ENCODE assay signal across 10 cellular contexts in genomic region chr17:78416311-78416711, GRCh38. TPM values are rescaled to one million over a fixed set of nuclear protein-coding genes. Genes with fewer than 3 reads are reported as not detected.
A peak's percentile ranks its signal among the peaks of the same experiment; 100 is the strongest.
DNase-seq lines count a peak whose midpoint lies in the region; ATAC-seq, FAIRE-seq and TF ChIP-seq lines count a peak whose summit lies in the region.
"Had no signal": no experiment of that assay in that cellular context is flagged by ENCODE, and none has a peak within 500 bp of the region (broad histone marks: within the 10 kb centered on the region; RNA-seq: fewer than 3 reads in every experiment).

No MANE protein-coding gene starts in this region.

- no peak overlapping the region for H2AFZ ChIP-seq in ACC112 (ENCODE audit: low read length, unreplicated experiment)

- peak overlapping the region; percentile 75 for H3K27ac Mint-ChIP-seq in nephron progenitor cell

- H3K4me1 Mint-ChIP-seq in nephron progenitor cell = peaks cover 72% of the 10 kb centered on the region

- no peaks in the 10 kb centered on the region for H3K9me3 Mint-ChIP-seq in nephron progenitor cell

- H3K4me3 Mint-ChIP-seq in nephron progenitor cell = no peak overlapping the region

- H3K4me1 ChIP-seq in ACC112 (ENCODE audit: control insufficient read depth, insufficient read depth, low read length, unreplicated experiment) = peaks cover 19% of the 10 kb centered on the region
- peaks cover 0 to 76% (median 12%) of the 10 kb centered on the region in 4 donors for H3K4me1 ChIP-seq in Peyer's patch

- in situ Hi-C loops in KBM-7 (cut with MboI; ENCODE audit: low pct_unique_long_range_greater_than_20kb, low sequenced_read_pairs) = no loop called here

- TF ChIP-seq CTCF in Peyer's patch (IDR thresholded peaks at IDR 0.05) = no peak
- no peak for TF ChIP-seq CTCF in dorsolateral prefrontal cortex (IDR thresholded peaks at IDR 0.05 in 54 of 56, conservative IDR thresholded peaks at IDR 0.05 in 2 of 56; ENCODE audit: low read depth in 1 of 56, partially characterized antibody in 56 of 56)
- no peak for TF ChIP-seq CTCF in nephron progenitor cell (IDR thresholded peaks at IDR 0.05)

- H3K79me2 ChIP-seq in ACC112 (ENCODE audit: control insufficient read depth, insufficient read depth, low read length, unreplicated experiment) = peaks cover 3% of the 10 kb centered on the region

- H3K27me3 ChIP-seq in ACC112 (ENCODE audit: insufficient read depth, low read length) (no peaks in the 10 kb centered on the region), Peyer's patch (no peaks in the 10 kb centered on the region), dorsolateral prefrontal cortex (no peaks in the 10 kb centered on the region)

- H3K9me3 ChIP-seq in Peyer's patch = no peaks in the 10 kb centered on the region

- H3K27ac ChIP-seq in ACC112 (ENCODE audit: low read depth, low read length) (peak overlapping the region; percentile 7; the same call in 1 of the 2 replicates), Peyer's patch (peak overlapping the region; percentile 69 to 87 (median 78)), dorsolateral prefrontal cortex (peak overlapping the region; percentile 31 to 91 (median 81))

- no peak for ATAC-seq in HG02610 (IDR thresholded peaks at IDR 0.05; ENCODE audit: unreplicated experiment)

- intact Hi-C loops in dorsolateral prefrontal cortex (cut with DNase I) = no loop called here

- no peak for TF ChIP-seq POLR2A in Peyer's patch (IDR thresholded peaks at IDR 0.05)

- H3K36me3 ChIP-seq in ACC112 (ENCODE audit: insufficient read depth, low read length) (no peaks in the 10 kb centered on the region), Peyer's patch (peaks cover 0 to 15% (median 0%) of the 10 kb centered on the region in 3 donors)

- DNase-seq in Peyer's patch (peak in 2 of 3 donors; percentile 50 to 55), dorsolateral prefrontal cortex (no peak), nephron progenitor cell (no peak), GM19239 (ENCODE audit: insufficient read length, low spot score) (no peak), KBM-7 (no peak)
- no peak for DNase-seq in stimulated activated CD8-positive, alpha-beta memory T cell treated with anti-CD3 and anti-CD28 coated beads, Interleukin-4, amount 100 ng/mL, for 48 hours
- DNase-seq: kidney glomerular epithelial cell had no signal

- no peaks in the 10 kb centered on the region for H3K27me3 Mint-ChIP-seq in nephron progenitor cell (ENCODE audit: low read depth, poor library complexity)

- H3K4me3 ChIP-seq in ACC112 (ENCODE audit: low read depth, low read length) (no peak overlapping the region), Peyer's patch (no peak overlapping the region), dorsolateral prefrontal cortex (peak overlapping the region in 1 of 59 donors; percentile 19)

- peaks cover 34% of the 10 kb centered on the region for H3K36me3 Mint-ChIP-seq in nephron progenitor cell (ENCODE audit: low read depth)

- FAIRE-seq in GM19239 (lab: Jason Lieb, UNC) = no peak
- FAIRE-seq: bronchial epithelial cell had no signal

RNA-seq across cellular contexts. Expression of gene PGS1, which starts 37.9 kb away (rescaled TPM):
- total RNA-seq in Peyer's patch = 100 to 1,000 TPM in 3 of 4 donors, 10 to 100 TPM in 1; 32.4 to 149 (median 116) TPM
- 10 to 100 TPM; 40.3 to 89.2 (median 57.6) TPM for total RNA-seq in dorsolateral prefrontal cortex

RNA-seq across cellular contexts. Expression of gene SOCS3, which starts 56.4 kb away (rescaled TPM):
- total RNA-seq in Peyer's patch = 100 to 1,000 TPM in 1 of 4 donors, 10 to 100 TPM in 2, 1 to 10 TPM in 1; 3.2 to 125 (median 20.8) TPM
- total RNA-seq in dorsolateral prefrontal cortex = 100 to 1,000 TPM in 6 of 120 experiments, 10 to 100 TPM in 80, 1 to 10 TPM in 34; 1.7 to 175 (median 17.1) TPM

Comparison
In these comparisons a context has a peak if more than half of its experiments do, and no peak if none do; other contexts are left out.
1. H3K27ac ChIP-seq: peak in every context shown above with its lines; median percentile 81 in dorsolateral prefrontal cortex; 78 in Peyer's patch; 7 in ACC112.
2. DNase-seq: peak in Peyer's patch (2 of 3); none in dorsolateral prefrontal cortex (0 of 10), nephron progenitor cell (single experiment), GM19239 (single experiment), stimulated activated CD8-positive, alpha-beta memory T cell treated with anti-CD3 and anti-CD28 coated beads, Interleukin-4, amount 100 ng/mL, for 48 hours (single experiment) and KBM-7 (single experiment).